Comparison of ENCODE assay signal across 9 cellular contexts in the genomic region with DNA sequence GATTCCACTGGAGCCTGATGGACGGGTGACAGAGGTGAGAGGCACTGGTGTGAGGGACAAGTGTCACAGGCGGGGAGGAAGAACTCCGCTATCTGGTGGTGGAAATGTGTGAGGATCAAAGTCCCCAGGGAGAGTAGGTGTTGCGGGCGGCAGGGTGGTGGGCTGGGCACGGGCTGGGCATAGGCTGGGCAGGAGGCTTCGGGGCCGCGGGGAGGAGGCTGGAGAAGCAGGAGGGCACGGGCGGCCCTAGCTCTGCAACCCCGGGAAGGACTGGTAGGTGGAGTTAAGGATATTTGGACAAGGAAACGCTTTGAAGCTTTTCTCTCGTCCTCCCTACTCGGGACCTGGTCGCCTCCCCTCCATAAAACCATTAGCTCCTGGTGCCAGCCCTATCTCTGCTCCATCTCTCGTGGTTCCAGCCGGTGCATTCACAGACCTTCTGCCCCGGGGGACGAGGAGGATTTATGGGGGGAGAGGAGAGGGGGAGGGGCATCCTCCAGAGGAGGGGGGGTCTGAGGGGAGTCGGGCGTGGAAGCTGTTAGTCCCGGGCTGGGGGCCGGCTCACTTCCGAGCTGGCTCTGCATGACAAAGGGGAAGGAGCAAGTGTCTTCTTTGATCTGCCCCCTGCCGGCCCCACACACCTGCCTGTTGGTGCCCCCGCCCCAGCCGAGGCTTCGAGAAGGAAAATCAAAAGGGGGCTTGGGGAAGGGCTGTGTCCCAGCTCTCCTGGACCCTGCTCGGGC. TPM values are rescaled to one million over a fixed set of nuclear protein-coding genes. Genes with fewer than 3 reads are reported as not detected.
DNase-seq lines count a peak whose midpoint lies in the region; ATAC-seq and TF ChIP-seq lines count a peak whose summit lies in the region.
"Had no signal": no experiment of that assay in that cellular context is flagged by ENCODE, and none has a peak within 500 bp of the region (broad histone marks: within the 10 kb centered on the region; RNA-seq: fewer than 3 reads in every experiment).

No MANE protein-coding gene starts in this region.

- BruUV-seq in Caco-2 (replicated peaks; lab: Mats Ljungman, UMichigan) (no TSS peak), mammary epithelial cell (replicated peaks; lab: Mats Ljungman, UMichigan) (no TSS peak)

- no peaks in the 10 kb centered on the region for H3K79me2 ChIP-seq in mammary epithelial cell (ENCODE audit: insufficient read depth, low read length)

- peak overlapping the region; percentile 80 for H3K27ac Mint-ChIP-seq in Caco-2 (ENCODE audit: unreplicated experiment)
- no peak overlapping the region for H3K27ac Mint-ChIP-seq in memory B cell

- TF ChIP-seq POLR2A in vagina (IDR thresholded peaks at IDR 0.05) = no peak

- peak overlapping the region; percentile 51 for H2AFZ ChIP-seq in mammary epithelial cell (ENCODE audit: low read depth, low read length)

- H3K27me3 ChIP-seq in Caco-2 (replicated peaks; ENCODE audit: control insufficient read depth, insufficient read depth, low read length) (no peaks in the 10 kb centered on the region), mammary epithelial cell (ENCODE audit: insufficient read depth, low read length) (peaks cover 7% of the 10 kb centered on the region), vagina (no peaks in the 10 kb centered on the region)

- TF ChIP-seq CTCF in Caco-2 (IDR thresholded peaks at IDR 0.05; ENCODE audit: insufficient read depth in 1 of 2, low read depth in 1 of 2, low read length in 1 of 2, severe bottlenecking in 1 of 2, unreplicated experiment in 1 of 2) (peak; percentile 50 to 61), mammary epithelial cell (conservative IDR thresholded peaks at IDR 0.05 in 1 of 2, IDR thresholded peaks at IDR 0.05 in 1 of 2; ENCODE audit: extremely low read depth in 1 of 2, insufficient read depth in 1 of 2, low read depth in 1 of 2, low read length in 2 of 2) (peak in 1 of 2 donors; percentile 31), vagina (IDR thresholded peaks at IDR 0.05) (no peak)

- H3K4me1 Mint-ChIP-seq in Caco-2 (ENCODE audit: low read depth, unreplicated experiment) (peaks cover 31% of the 10 kb centered on the region), memory B cell (peaks cover 19% of the 10 kb centered on the region)

- peak overlapping the region; percentile 83 for H3K4me2 ChIP-seq in mammary epithelial cell (ENCODE audit: insufficient read depth, low read depth, low read length)

- POLR2A ChIA-PET in Caco-2 (lab: Charles Lee) = no interaction called here

- peak; percentile 79 for ATAC-seq in memory B cell (ENCODE audit: low read depth)
- no peak for ATAC-seq in HG02678 (IDR thresholded peaks at IDR 0.05; ENCODE audit: unreplicated experiment)
- ATAC-seq: K562 had no signal

- in situ Hi-C loops in mammary epithelial cell (cut with MboI; ENCODE audit: low sequenced_read_pairs in 2 of 2) = loop anchor here (25.0 kb wide), 1 partner anchor 958 kb away; no protein-coding TSS in a partner anchor

- peak overlapping the region; percentile 38 for H3K4me3 ChIP-seq in Caco-2 (ENCODE audit: low read depth, low read length)
- H3K4me3 ChIP-seq in mammary epithelial cell (replicated peaks in 1 of 3; ENCODE audit: insufficient read depth in 1 of 3, low read depth in 2 of 3, low read length in 3 of 3) = peak overlapping the region in 2 of 3 experiments; percentile 37 to 54
- H3K4me3 ChIP-seq in vagina = peak overlapping the region; percentile 47 to 82
- H3K4me3 ChIP-seq: K562 had no signal

- H3K36me3 Mint-ChIP-seq in Caco-2 (ENCODE audit: insufficient read depth, unreplicated experiment) (no peaks in the 10 kb centered on the region), memory B cell (no peaks in the 10 kb centered on the region)

- WGBS in mammary epithelial cell (ENCODE audit: low coverage, missing lambda C conversion rate) = 34% methylated on average over 5 of the region's 30 CpGs

- H3K27ac ChIP-seq in mammary epithelial cell (ENCODE audit: insufficient read depth, low read depth, low read length) (no peak overlapping the region), vagina (peak overlapping the region; percentile 22)

- H4K20me1 ChIP-seq in mammary epithelial cell (ENCODE audit: insufficient read depth, low read length) = no peaks in the 10 kb centered on the region

- H3K4me3 Mint-ChIP-seq in Caco-2 (ENCODE audit: unreplicated experiment) (peak overlapping the region; percentile 97), memory B cell (peak overlapping the region; percentile 89)

- CTCF ChIA-PET in Caco-2 (lab: Charles Lee) (interaction anchor here (0.5 to 2.6 kb wide), 11 partner anchors 15 to 512 kb away, joined by 3 to 16 read pairs (median 6); partner anchors contain the start of gene ADIPOR2), mammary epithelial cell (lab: Charles Lee; ENCODE audit: low non-redundant PET) (no interaction called here)

- intact Hi-C loops in Caco-2 (cut with micrococcal nuclease; ENCODE audit: unreplicated experiment) = loop anchor here (1.0 kb wide), 1 partner anchor 23 kb away; no protein-coding TSS in a partner anchor
- intact Hi-C loops in mammary epithelial cell (cut with micrococcal nuclease) = loop anchor here (10.0 kb wide), 2 partner anchors 655 to 955 kb away; no protein-coding TSS in a partner anchor
- intact Hi-C loops in vagina (cut with DNase I) = loop anchor here (10.0 kb wide), 1 partner anchor 1295 kb away; no protein-coding TSS in a partner anchor

- dilution Hi-C loops in mammary epithelial cell (cut with HindIII; ENCODE audit: low sequenced_read_pairs) = loop anchor here (25.0 kb wide), 1 partner anchor 308 kb away; no protein-coding TSS in a partner anchor

- H3K9me3 Mint-ChIP-seq in Caco-2 (ENCODE audit: unreplicated experiment) (no peaks in the 10 kb centered on the region), memory B cell (no peaks in the 10 kb centered on the region)

- DNase-seq in Caco-2 = peak; percentile 65 to 67
- DNase-seq in LoVo (ENCODE audit: low spot score) = peak; percentile 27
- DNase-seq in mammary epithelial cell = no peak
- peak in 1 of 2 donors; percentile 32 for DNase-seq in memory B cell (ENCODE audit: low spot score in 2 of 2)
- DNase-seq in vagina (ENCODE audit: extremely low spot score in 2 of 2) = no peak
- DNase-seq in NCI-H2227 (lab: John Stamatoyannopoulos, UW; ENCODE audit: unreplicated experiment) = no peak
- DNase-seq in putamen (ENCODE audit: low spot score) = no peak

- H3K4me1 ChIP-seq in Caco-2 (peaks cover 22% of the 10 kb centered on the region), mammary epithelial cell (ENCODE audit: insufficient read depth, low read length) (peaks cover 15% of the 10 kb centered on the region), vagina (peaks cover 30% of the 10 kb centered on the region)

- H3K27me3 Mint-ChIP-seq in Caco-2 (ENCODE audit: insufficient read depth, unreplicated experiment) (no peaks in the 10 kb centered on the region), memory B cell (peaks cover 23% of the 10 kb centered on the region)

- H3K9ac ChIP-seq in mammary epithelial cell (ENCODE audit: insufficient read depth, low read length) = no peak overlapping the region

- H3K9me3 ChIP-seq in Caco-2 (no peaks in the 10 kb centered on the region), mammary epithelial cell (replicated peaks; ENCODE audit: insufficient read depth, low read length) (no peaks in the 10 kb centered on the region), vagina (no peaks in the 10 kb centered on the region)

- H3K36me3 ChIP-seq in Caco-2 (ENCODE audit: control insufficient read depth, insufficient read depth, low read length) (no peaks in the 10 kb centered on the region), mammary epithelial cell (ENCODE audit: insufficient read depth, low read length) (no peaks in the 10 kb centered on the region), vagina (no peaks in the 10 kb centered on the region)

RNA-seq across cellular contexts. Expression of gene WNT5B, which starts 0.5 kb away (rescaled TPM):
- total RNA-seq in Caco-2 (2022) (6.9 and 8.5 TPM in 2 replicates), mammary epithelial cell (10 to 100 TPM in 1 of 2 donors, 1 to 10 TPM in 1; 4.3 to 51.0 TPM), vagina (7.6 TPM)
- 10.4 TPM for polyA plus RNA-seq in mammary epithelial cell
- 1.0 TPM for polyA minus RNA-seq in mammary epithelial cell

RNA-seq across cellular contexts. Expression of gene FBXL14, which starts 35.1 kb away (rescaled TPM):
- total RNA-seq in Caco-2 (2022) (23.6 and 25.5 TPM in 2 replicates), mammary epithelial cell (10 to 100 TPM in 1 of 2 donors, 1 to 10 TPM in 1; 8.8 to 10.0 TPM), vagina (15.2 TPM)
- 6.6 TPM for polyA plus RNA-seq in mammary epithelial cell
- 1.4 TPM for polyA minus RNA-seq in mammary epithelial cell

Comparison
In these comparisons a context has a peak if more than half of its experiments do, and no peak if none do; other contexts are left out.
1. DNase-seq: peak in Caco-2 (2 of 2) and LoVo (single experiment); none in mammary epithelial cell (single experiment), vagina (0 of 2), NCI-H2227 (single experiment) and putamen (single experiment).
2. CTCF ChIP-seq: peak in Caco-2 (2 of 2); none in vagina (0 of 3).
3. Peak in every context shown above with its lines, with median percentiles within 50 percentile points of each other: H3K4me3 ChIP-seq.